ENCODE assay signal across 16 cellular contexts in the genomic region with DNA sequence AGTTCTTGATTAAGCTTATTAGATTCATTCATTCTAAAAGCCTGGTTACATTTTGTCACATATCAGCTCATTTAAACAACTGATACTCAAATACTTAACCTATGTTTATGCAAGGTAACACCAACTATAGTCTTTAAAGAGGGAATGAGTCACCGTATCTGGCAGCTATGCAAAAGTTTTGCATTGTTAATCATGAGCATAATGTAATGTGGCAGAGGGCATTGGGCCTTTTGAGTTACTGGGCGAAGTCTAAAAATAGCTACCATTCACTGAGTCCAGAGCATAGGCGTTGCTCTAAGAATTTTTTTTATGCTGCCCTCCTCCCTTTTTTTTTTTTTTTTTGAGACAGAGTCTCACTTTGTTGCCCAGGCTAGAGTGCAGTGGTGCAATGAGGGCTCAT.
DNase-seq lines count a peak whose midpoint lies in the region; ATAC-seq and TF ChIP-seq lines count a peak whose summit lies in the region.
"Had no signal": no experiment of that assay in that cellular context is flagged by ENCODE, and none has a peak within 500 bp of the region (broad histone marks: within the 10 kb centered on the region; RNA-seq: fewer than 3 reads in every experiment).

No MANE protein-coding gene starts in this region.

- H3K4me1 ChIP-seq in breast epithelium, result no peaks in the 10 kb centered on the region
- H3K4me1 ChIP-seq: pancreas, upper lobe of left lung had no signal

- intact Hi-C loops in MCF 10A (cut with micrococcal nuclease) (no loop called here), breast epithelium (cut with DNase I; ENCODE audit: low total_unique reads) (no loop called here)

- ATAC-seq in WTC11 (peak; percentile 32; the same call in 1 of the 2 replicates), GM19455 (IDR thresholded peaks at IDR 0.05; ENCODE audit: unreplicated experiment) (no peak), HG02798 (IDR thresholded peaks at IDR 0.05; ENCODE audit: poor library complexity, unreplicated experiment) (no peak)
- ATAC-seq: GM23338 had no signal

- H3K36me3 Mint-ChIP-seq in MCF 10A (ENCODE audit: insufficient read depth, unreplicated experiment), result peaks cover 6% of the 10 kb centered on the region
- peaks cover 26% of the 10 kb centered on the region for H3K36me3 Mint-ChIP-seq in WTC11

- H3K4me3 Mint-ChIP-seq in MCF 10A (ENCODE audit: unreplicated experiment) (no peak overlapping the region), WTC11 (no peak overlapping the region)
- H3K4me3 Mint-ChIP-seq: endodermal cell, GM23338 had no signal

- no peaks in the 10 kb centered on the region for H3K9me3 ChIP-seq in breast epithelium
- H3K9me3 ChIP-seq: pancreas, upper lobe of left lung had no signal

- no peaks in the 10 kb centered on the region for H3K27me3 Mint-ChIP-seq in MCF 10A (ENCODE audit: insufficient read depth, unreplicated experiment)
- H3K27me3 Mint-ChIP-seq in WTC11 (ENCODE audit: low read depth), result no peaks in the 10 kb centered on the region

- no peak overlapping the region for H3K27ac ChIP-seq in breast epithelium
- H3K27ac ChIP-seq: pancreas, upper lobe of left lung had no signal

- no peak for TF ChIP-seq POLR2A in breast epithelium (IDR thresholded peaks at IDR 0.05)

- no peaks in the 10 kb centered on the region for H3K36me3 ChIP-seq in breast epithelium
- H3K36me3 ChIP-seq: pancreas, upper lobe of left lung had no signal

- no peak overlapping the region for H3K27ac Mint-ChIP-seq in MCF 10A (ENCODE audit: low read depth, unreplicated experiment)
- peak overlapping the region; percentile 93 for H3K27ac Mint-ChIP-seq in WTC11
- H3K27ac Mint-ChIP-seq: endodermal cell had no signal

- BruUV-seq in MCF 10A (replicated peaks; lab: Mats Ljungman, UMichigan), result no TSS peak

- peak; percentile 81 for DNase-seq in MCF 10A (ENCODE audit: unreplicated experiment)
- DNase-seq in breast epithelium (ENCODE audit: low spot score in 2 of 2), result no peak
- no peak for DNase-seq in WTC11 (ENCODE audit: low spot score)
- peak; percentile 81 for DNase-seq in fibroblast of the conjunctiva (ENCODE audit: low read depth)
- DNase-seq in SIG-M5 (lab: John Stamatoyannopoulos, UW), result no peak
- DNase-seq in islet precursor cell, result no peak
- DNase-seq: amygdala; DMS153; endodermal cell; NCI-H1694; pancreas; stimulated activated CD8-positive, alpha-beta memory T cell treated with anti-CD3 and anti-CD28 coated beads, Interleukin-4, amount 100 ng/mL, for 48 hours; upper lobe of left lung had no signal

- H3K4me1 Mint-ChIP-seq in MCF 10A (ENCODE audit: insufficient read depth, unreplicated experiment), result peaks cover 6% of the 10 kb centered on the region
- peaks cover 48% of the 10 kb centered on the region for H3K4me1 Mint-ChIP-seq in WTC11
- H3K4me1 Mint-ChIP-seq: endodermal cell had no signal

- CTCF ChIA-PET in MCF 10A (lab: Yijun Ruan, JAX), result interaction anchor here (0.6 to 1.3 kb wide), 5 partner anchors 11 to 743 kb away, joined by 3 to 4 read pairs (median 3); no protein-coding TSS in a partner anchor
- CTCF ChIA-PET in WTC11 (lab: Charles Lee), result interaction anchor here (0.5 to 3.0 kb wide), 4 partner anchors 12 to 622 kb away, joined by 3 to 12 read pairs (median 4); no protein-coding TSS in a partner anchor

- H3K27me3 ChIP-seq in breast epithelium, result no peaks in the 10 kb centered on the region
- H3K27me3 ChIP-seq: pancreas, upper lobe of left lung had no signal

- TF ChIP-seq CTCF in MCF 10A (IDR thresholded peaks at IDR 0.05; ENCODE audit: unreplicated experiment), result no peak
- no peak for TF ChIP-seq CTCF in breast epithelium (IDR thresholded peaks at IDR 0.05)
- TF ChIP-seq CTCF in WTC11 (IDR thresholded peaks at IDR 0.05), result no peak

- no peak overlapping the region for H3K4me3 ChIP-seq in breast epithelium
- H3K4me3 ChIP-seq: GM23338, pancreas, upper lobe of left lung had no signal

- POLR2A ChIA-PET in MCF 10A (lab: Yijun Ruan, JAX), result interaction anchor here (0.6 kb wide), 1 partner anchor 66 kb away, joined by 3 read pairs; no protein-coding TSS in a partner anchor
- POLR2A ChIA-PET in WTC11 (lab: Charles Lee), result no interaction called here

- no peaks in the 10 kb centered on the region for H3K9me3 Mint-ChIP-seq in MCF 10A (ENCODE audit: unreplicated experiment)
- peaks cover 17% of the 10 kb centered on the region for H3K9me3 Mint-ChIP-seq in WTC11

TF ChIP-seq in WTC11, 78 proteins besides CTCF, POLR2A, EP300 and RAD21:
- TF ChIP-seq, protein P1, sequence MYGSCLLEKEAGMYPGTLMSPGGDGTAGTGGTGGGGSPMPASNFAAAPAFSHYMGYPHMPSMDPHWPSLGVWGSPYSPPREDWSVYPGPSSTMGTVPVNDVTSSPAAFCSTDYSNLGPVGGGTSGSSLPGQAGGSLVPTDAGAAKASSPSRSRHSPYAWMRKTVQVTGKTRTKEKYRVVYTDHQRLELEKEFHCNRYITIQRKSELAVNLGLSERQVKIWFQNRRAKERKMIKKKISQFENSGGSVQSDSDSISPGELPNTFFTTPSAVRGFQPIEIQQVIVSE (CRISPR knock-in tag; IDR thresholded peaks at IDR 0.05; ENCODE audit: borderline replicate concordance), result no peak
- TF ChIP-seq CREM (CRISPR knock-in tag; IDR thresholded peaks at IDR 0.05) (no peak), NR2C2 (CRISPR knock-in tag; IDR thresholded peaks at IDR 0.05) (no peak), ESRRA (CRISPR knock-in tag; IDR thresholded peaks at IDR 0.05; ENCODE audit: borderline replicate concordance) (no peak), GRHL2 (CRISPR knock-in tag; IDR thresholded peaks at IDR 0.05; ENCODE audit: insufficient replicate concordance, severe bottlenecking) (no peak), ZNF121 (CRISPR knock-in tag; IDR thresholded peaks at IDR 0.05) (0 out of 2 replicates have a peak, but pooled peaks have one; percentile 4)
- TF ChIP-seq, protein P2, sequence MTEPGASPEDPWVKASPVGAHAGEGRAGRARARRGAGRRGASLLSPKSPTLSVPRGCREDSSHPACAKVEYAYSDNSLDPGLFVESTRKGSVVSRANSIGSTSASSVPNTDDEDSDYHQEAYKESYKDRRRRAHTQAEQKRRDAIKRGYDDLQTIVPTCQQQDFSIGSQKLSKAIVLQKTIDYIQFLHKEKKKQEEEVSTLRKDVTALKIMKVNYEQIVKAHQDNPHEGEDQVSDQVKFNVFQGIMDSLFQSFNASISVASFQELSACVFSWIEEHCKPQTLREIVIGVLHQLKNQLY (CRISPR knock-in tag; IDR thresholded peaks at IDR 0.05), result no peak

Comparison
In these comparisons a context has a peak if more than half of its experiments do, and no peak if none do; other contexts are left out.
1. DNase-seq: peak in MCF 10A (single experiment) and fibroblast of the conjunctiva (single experiment); none in breast epithelium (0 of 2), WTC11 (single experiment), SIG-M5 (single experiment) and islet precursor cell (single experiment).